ENCODE assay signal across 16 cellular contexts in genomic region chr9:93037476-93037971, GRCh38. TPM values are rescaled to one million over a fixed set of nuclear protein-coding genes. Genes with fewer than 3 reads are reported as not detected.
DNase-seq lines count a peak whose midpoint lies in the region; ATAC-seq and TF ChIP-seq lines count a peak whose summit lies in the region.
"Had no signal": no experiment of that assay in that cellular context is flagged by ENCODE, and none has a peak within 500 bp of the region (broad histone marks: within the 10 kb centered on the region; RNA-seq: fewer than 3 reads in every experiment).

No MANE protein-coding gene starts in this region.

- no peak for TF ChIP-seq CTCF in CD8-positive, alpha-beta T cell (IDR thresholded peaks at IDR 0.05)
- TF ChIP-seq CTCF in mesothelial cell of epicardium (IDR thresholded peaks at IDR 0.05; ENCODE audit: unreplicated experiment) = no peak

- in situ Hi-C loops in KBM-7 (cut with MboI; ENCODE audit: low pct_unique_long_range_greater_than_20kb, low sequenced_read_pairs) = no loop called here

- peaks cover 32% of the 10 kb centered on the region for H3K36me3 Mint-ChIP-seq in CD8-positive, alpha-beta T cell
- peaks cover 45% of the 10 kb centered on the region for H3K36me3 Mint-ChIP-seq in activated T-helper 17 cell treated with anti-CD3 and anti-CD28 coated beads, Interleukin-2, amount 50 U/mL, for 72 hours (ENCODE audit: low read depth)
- peaks cover 0 to 16% (median 5%) of the 10 kb centered on the region in 5 donors for H3K36me3 Mint-ChIP-seq in naive thymus-derived CD4-positive, alpha-beta T cell
- H3K36me3 Mint-ChIP-seq in activated CD8-positive, alpha-beta memory T cell treated with anti-CD3 and anti-CD28 coated beads, Interleukin-2, amount 10 ng/mL, durations not matched to agents 7 days and 5 days = peaks cover 2% of the 10 kb centered on the region
- H3K36me3 Mint-ChIP-seq in mesothelial cell of epicardium = no peaks in the 10 kb centered on the region

- CTCF ChIA-PET in CD8-positive, alpha-beta T cell (lab: Charles Lee) = interaction anchor here (0.6 to 2.4 kb wide), 10 partner anchors 10 to 71 kb away, joined by 3 to 11 read pairs (median 4); no protein-coding TSS in a partner anchor
- CTCF ChIA-PET in naive thymus-derived CD4-positive, alpha-beta T cell (lab: Charles Lee) = interaction anchor here (0.9 to 1.6 kb wide), 6 partner anchors 12 to 101 kb away, joined by 3 to 5 read pairs (median 3); no protein-coding TSS in a partner anchor
- CTCF ChIA-PET in activated CD8-positive, alpha-beta memory T cell treated with anti-CD3 and anti-CD28 coated beads, Interleukin-2, amount 10 ng/mL, durations not matched to agents 7 days and 5 days (lab: Charles Lee) = interaction anchor here (1.1 to 1.2 kb wide), 2 partner anchors 34 to 59 kb away, joined by 3 to 4 read pairs; partner anchors contain the start of gene CARD19

- peaks cover 51% of the 10 kb centered on the region for H3K4me1 ChIP-seq in CD8-positive, alpha-beta T cell (ENCODE audit: insufficient read depth, low read length)
- H3K4me1 ChIP-seq in naive thymus-derived CD4-positive, alpha-beta T cell (ENCODE audit: control insufficient read depth in 2 of 2, insufficient read depth in 2 of 2, low read length in 2 of 2) = peaks cover 0 to 30% of the 10 kb centered on the region in 2 donors

- DNase-seq in CD8-positive, alpha-beta T cell = no peak
- DNase-seq in KBM-7 (peak; percentile 77), mesothelial cell of epicardium (ENCODE audit: low spot score in 2 of 2, unreplicated experiment in 2 of 2) (no peak)
- DNase-seq in naive thymus-derived CD4-positive, alpha-beta T cell = no peak
- DNase-seq in activated CD8-positive, alpha-beta memory T cell treated with anti-CD3 and anti-CD28 coated beads, Interleukin-2, amount 10 ng/mL, durations not matched to agents 7 days and 5 days = no peak
- DNase-seq in activated CD4-positive, alpha-beta T cell treated with anti-CD3 and anti-CD28 coated beads, Interleukin-2, amount 50 U/mL, for 48 hours = no peak
- DNase-seq: activated CD4-positive, alpha-beta T cell treated with anti-CD3 and anti-CD28 coated beads for 48 hours; NCI-H1105 treated with DMSO at 0.1 percent for 48 hours; NCI-H526 treated with DMSO at 0.1 percent for 48 hours; SJCRH30 had no signal

- no peaks in the 10 kb centered on the region for H3K9me3 ChIP-seq in CD8-positive, alpha-beta T cell (ENCODE audit: low read length)
- H3K9me3 ChIP-seq in naive thymus-derived CD4-positive, alpha-beta T cell (ENCODE audit: control insufficient read depth in 2 of 3, low read length in 3 of 3) = no peaks in the 10 kb centered on the region
- H3K9me3 ChIP-seq: SJCRH30, tibial nerve had no signal

- H3K4me1 Mint-ChIP-seq in CD8-positive, alpha-beta T cell (ENCODE audit: low read depth) = peaks cover 61% of the 10 kb centered on the region
- H3K4me1 Mint-ChIP-seq in activated T-helper 17 cell treated with anti-CD3 and anti-CD28 coated beads, Interleukin-2, amount 50 U/mL, for 72 hours = peaks cover 21% of the 10 kb centered on the region
- H3K4me1 Mint-ChIP-seq in naive thymus-derived CD4-positive, alpha-beta T cell = peaks cover 22 to 75% (median 63%) of the 10 kb centered on the region in 7 donors
- peaks cover 13% of the 10 kb centered on the region for H3K4me1 Mint-ChIP-seq in activated CD8-positive, alpha-beta memory T cell treated with anti-CD3 and anti-CD28 coated beads, Interleukin-2, amount 10 ng/mL, durations not matched to agents 7 days and 5 days
- peaks cover 9% of the 10 kb centered on the region for H3K4me1 Mint-ChIP-seq in mesothelial cell of epicardium

- H3K4me3 Mint-ChIP-seq in CD8-positive, alpha-beta T cell = no peak overlapping the region
- H3K4me3 Mint-ChIP-seq in activated T-helper 17 cell treated with anti-CD3 and anti-CD28 coated beads, Interleukin-2, amount 50 U/mL, for 72 hours = peak overlapping the region; percentile 47
- H3K4me3 Mint-ChIP-seq in naive thymus-derived CD4-positive, alpha-beta T cell = peak overlapping the region in 2 of 10 donors; percentile 33 to 63
- no peak overlapping the region for H3K4me3 Mint-ChIP-seq in activated CD8-positive, alpha-beta memory T cell treated with anti-CD3 and anti-CD28 coated beads, Interleukin-2, amount 10 ng/mL, durations not matched to agents 7 days and 5 days
- no peak overlapping the region for H3K4me3 Mint-ChIP-seq in mesothelial cell of epicardium
- H3K4me3 Mint-ChIP-seq: activated naive CD4-positive, alpha-beta T cell treated with anti-CD3 and anti-CD28 coated beads, Interleukin-2, amount 50 U/mL, for 24 hours had no signal

- intact Hi-C loops in CD8-positive, alpha-beta T cell (cut with DNase I, micrococcal nuclease) = no loop called here
- intact Hi-C loops in naive thymus-derived CD4-positive, alpha-beta T cell (cut with micrococcal nuclease) = no loop called here

- H3K27ac ChIP-seq in CD8-positive, alpha-beta T cell (ENCODE audit: low read depth, low read length) = no peak overlapping the region
- H3K27ac ChIP-seq in naive thymus-derived CD4-positive, alpha-beta T cell (ENCODE audit: low read depth, low read length) = peak overlapping the region; percentile 59
- H3K27ac ChIP-seq: SJCRH30, tibial nerve had no signal

- H3K36me3 ChIP-seq in CD8-positive, alpha-beta T cell (ENCODE audit: insufficient read depth, low read length) = peaks cover 34% of the 10 kb centered on the region
- H3K36me3 ChIP-seq in naive thymus-derived CD4-positive, alpha-beta T cell (ENCODE audit: control insufficient read depth in 2 of 3, insufficient read depth in 3 of 3, low read length in 3 of 3) = peaks cover 7 to 50% (median 16%) of the 10 kb centered on the region in 3 experiments
- H3K36me3 ChIP-seq: SJCRH30, tibial nerve had no signal

- POLR2A ChIA-PET in CD8-positive, alpha-beta T cell (lab: Charles Lee) = interaction anchor here (0.8 to 2.6 kb wide), 4 partner anchors 9 to 20 kb away, joined by 3 to 17 read pairs (median 4); no protein-coding TSS in a partner anchor
- POLR2A ChIA-PET in naive thymus-derived CD4-positive, alpha-beta T cell (lab: Charles Lee) = interaction anchor here (0.6 to 19.6 kb wide), 13 partner anchors 7 to 97 kb away, joined by 3 to 365 read pairs (median 4); partner anchors contain the start of genes NINJ1 and SUSD3

- no peaks in the 10 kb centered on the region for H3K27me3 ChIP-seq in CD8-positive, alpha-beta T cell (ENCODE audit: insufficient read depth, low read length)
- no peaks in the 10 kb centered on the region for H3K27me3 ChIP-seq in naive thymus-derived CD4-positive, alpha-beta T cell (ENCODE audit: control insufficient read depth in 2 of 2, insufficient read depth in 2 of 2, low read length in 2 of 2)
- H3K27me3 ChIP-seq: SJCRH30, tibial nerve had no signal

- no peak overlapping the region for H3K4me3 ChIP-seq in CD8-positive, alpha-beta T cell (ENCODE audit: low read depth, low read length)
- H3K4me3 ChIP-seq in naive thymus-derived CD4-positive, alpha-beta T cell (ENCODE audit: low read length) = no peak overlapping the region
- H3K4me3 ChIP-seq: SJCRH30, skin epidermis, tibial nerve had no signal

- peak overlapping the region; percentile 86 for H3K27ac Mint-ChIP-seq in CD8-positive, alpha-beta T cell
- peak overlapping the region; percentile 89 for H3K27ac Mint-ChIP-seq in activated T-helper 17 cell treated with anti-CD3 and anti-CD28 coated beads, Interleukin-2, amount 50 U/mL, for 72 hours
- H3K27ac Mint-ChIP-seq in naive thymus-derived CD4-positive, alpha-beta T cell = peak overlapping the region in 8 of 9 donors; percentile 85 to 95 (median 92)
- H3K27ac Mint-ChIP-seq in activated CD8-positive, alpha-beta memory T cell treated with anti-CD3 and anti-CD28 coated beads, Interleukin-2, amount 10 ng/mL, durations not matched to agents 7 days and 5 days = no peak overlapping the region
- no peak overlapping the region for H3K27ac Mint-ChIP-seq in mesothelial cell of epicardium

- no peaks in the 10 kb centered on the region for H3K9me3 Mint-ChIP-seq in CD8-positive, alpha-beta T cell
- no peaks in the 10 kb centered on the region for H3K9me3 Mint-ChIP-seq in activated T-helper 17 cell treated with anti-CD3 and anti-CD28 coated beads, Interleukin-2, amount 50 U/mL, for 72 hours
- H3K9me3 Mint-ChIP-seq in naive thymus-derived CD4-positive, alpha-beta T cell = peaks cover 0 to 15% (median 0%) of the 10 kb centered on the region in 11 donors
- no peaks in the 10 kb centered on the region for H3K9me3 Mint-ChIP-seq in activated CD8-positive, alpha-beta memory T cell treated with anti-CD3 and anti-CD28 coated beads, Interleukin-2, amount 10 ng/mL, durations not matched to agents 7 days and 5 days (ENCODE audit: low read depth)
- no peaks in the 10 kb centered on the region for H3K9me3 Mint-ChIP-seq in mesothelial cell of epicardium
- H3K9me3 Mint-ChIP-seq: activated naive CD4-positive, alpha-beta T cell treated with anti-CD3 and anti-CD28 coated beads, Interleukin-2, amount 50 U/mL, for 24 hours had no signal

- no peak for ATAC-seq in CD8-positive, alpha-beta T cell
- ATAC-seq in activated T-helper 17 cell treated with anti-CD3 and anti-CD28 coated beads, Interleukin-2, amount 50 U/mL, for 72 hours (replicated peaks) = peak; percentile 5
- ATAC-seq in naive thymus-derived CD4-positive, alpha-beta T cell = peak; percentile 52
- no peak for ATAC-seq in activated CD8-positive, alpha-beta memory T cell treated with anti-CD3 and anti-CD28 coated beads, Interleukin-2, amount 10 ng/mL, durations not matched to agents 7 days and 5 days

- no peaks in the 10 kb centered on the region for H3K27me3 Mint-ChIP-seq in CD8-positive, alpha-beta T cell (ENCODE audit: low read depth)
- H3K27me3 Mint-ChIP-seq in activated T-helper 17 cell treated with anti-CD3 and anti-CD28 coated beads, Interleukin-2, amount 50 U/mL, for 72 hours = no peaks in the 10 kb centered on the region
- no peaks in the 10 kb centered on the region for H3K27me3 Mint-ChIP-seq in naive thymus-derived CD4-positive, alpha-beta T cell
- H3K27me3 Mint-ChIP-seq in activated CD8-positive, alpha-beta memory T cell treated with anti-CD3 and anti-CD28 coated beads, Interleukin-2, amount 10 ng/mL, durations not matched to agents 7 days and 5 days = no peaks in the 10 kb centered on the region
- H3K27me3 Mint-ChIP-seq in mesothelial cell of epicardium (ENCODE audit: low read depth) = no peaks in the 10 kb centered on the region
- H3K27me3 Mint-ChIP-seq: activated naive CD4-positive, alpha-beta T cell treated with anti-CD3 and anti-CD28 coated beads, Interleukin-2, amount 50 U/mL, for 24 hours had no signal

RNA-seq across cellular contexts. Expression of gene SUSD3, which starts 21.0 kb away (rescaled TPM):
- 10 to 100 TPM; 20.6 to 22.7 TPM for total RNA-seq in CD8-positive, alpha-beta T cell
- total RNA-seq in activated T-helper 17 cell treated with anti-CD3 and anti-CD28 coated beads, Interleukin-2, amount 50 U/mL, for 72 hours = 10 to 100 TPM; 45.4 to 68.4 TPM
- 10 to 100 TPM; 62.8 to 83.5 (median 68.7) TPM for total RNA-seq in naive thymus-derived CD4-positive, alpha-beta T cell
- polyA plus RNA-seq in naive thymus-derived CD4-positive, alpha-beta T cell = 100 to 1,000 TPM; 186 to 315 TPM
- 10 to 100 TPM; 40.1 to 67.3 TPM for total RNA-seq in activated CD8-positive, alpha-beta memory T cell treated with anti-CD3 and anti-CD28 coated beads, Interleukin-2, amount 10 ng/mL, durations not matched to agents 7 days and 5 days
- total RNA-seq in mesothelial cell of epicardium = 2.4 to 3.2 TPM (median 3.1 TPM) in 3 replicates
- total RNA-seq: H4, myocyte, SJCRH30 had no signal

RNA-seq across cellular contexts. Expression of gene CARD19, which starts 58.5 kb away (rescaled TPM):
- 10 to 100 TPM; 72.1 to 78.0 TPM for total RNA-seq in CD8-positive, alpha-beta T cell
- total RNA-seq in activated T-helper 17 cell treated with anti-CD3 and anti-CD28 coated beads, Interleukin-2, amount 50 U/mL, for 72 hours = 10 to 100 TPM; 83.6 to 87.3 TPM
- total RNA-seq in naive thymus-derived CD4-positive, alpha-beta T cell = 10 to 100 TPM; 43.0 to 90.0 (median 54.1) TPM
- 10 to 100 TPM; 59.2 to 75.6 TPM for polyA plus RNA-seq in naive thymus-derived CD4-positive, alpha-beta T cell
- total RNA-seq in activated CD8-positive, alpha-beta memory T cell treated with anti-CD3 and anti-CD28 coated beads, Interleukin-2, amount 10 ng/mL, durations not matched to agents 7 days and 5 days = 10 to 100 TPM; 45.0 to 83.0 TPM
- total RNA-seq in mesothelial cell of epicardium = 19.4 to 22.6 TPM (median 20.1 TPM) in 3 replicates

Comparison
In these comparisons a context has a peak if more than half of its experiments do, and no peak if none do; other contexts are left out.
1. ATAC-seq: peak in activated T-helper 17 cell treated with anti-CD3 and anti-CD28 coated beads, Interleukin-2, amount 50 U/mL, for 72 hours (single experiment) and naive thymus-derived CD4-positive, alpha-beta T cell (single experiment); none in CD8-positive, alpha-beta T cell (single experiment) and activated CD8-positive, alpha-beta memory T cell treated with anti-CD3 and anti-CD28 coated beads, Interleukin-2, amount 10 ng/mL, durations not matched to agents 7 days and 5 days (single experiment).
2. H3K27ac Mint-ChIP-seq: peak in CD8-positive, alpha-beta T cell (single experiment), activated T-helper 17 cell treated with anti-CD3 and anti-CD28 coated beads, Interleukin-2, amount 50 U/mL, for 72 hours (single experiment) and naive thymus-derived CD4-positive, alpha-beta T cell (8 of 9); none in activated CD8-positive, alpha-beta memory T cell treated with anti-CD3 and anti-CD28 coated beads, Interleukin-2, amount 10 ng/mL, durations not matched to agents 7 days and 5 days (single experiment) and mesothelial cell of epicardium (single experiment).